Comparison of ENCODE assay signal across 19 cellular contexts in the genomic region with DNA sequence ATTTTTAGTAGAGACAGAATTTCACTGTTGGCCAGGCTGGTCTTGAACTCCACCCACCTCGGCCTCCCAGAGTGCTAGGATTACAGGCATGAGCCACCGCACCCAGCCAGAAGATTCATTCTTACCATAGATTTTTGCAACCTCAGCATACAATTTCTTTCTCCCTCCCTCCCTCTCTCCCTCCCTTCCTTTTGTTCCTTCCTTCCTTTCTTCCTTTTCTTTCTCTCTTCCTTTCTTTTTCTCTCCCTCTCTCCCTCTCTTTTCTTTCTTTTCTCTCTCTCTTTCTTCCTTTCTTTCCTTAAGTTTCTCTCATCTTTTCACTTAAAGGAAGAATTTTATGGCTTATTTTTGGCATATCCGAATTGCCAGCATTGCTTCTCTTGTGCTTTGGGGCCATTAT.
"Had no signal": no experiment of that assay in that cellular context is flagged by ENCODE, and none has a peak within 500 bp of the region (broad histone marks: within the 10 kb centered on the region; RNA-seq: fewer than 3 reads in every experiment).

No MANE protein-coding gene starts in this region.

- ATAC-seq: activated CD4-positive, CD25-positive, alpha-beta regulatory T cell treated with anti-CD3 and anti-CD28 coated beads, Interleukin-2, amount 50 U/mL, for 24 hours; activated CD8-positive, alpha-beta T cell treated with anti-CD3 and anti-CD28 coated beads, Interleukin-2, amount 10 ng/mL, durations not matched to agents 7 days and 5 days; activated T-cell treated with anti-CD3 and anti-CD28 coated beads, Interleukin-2, amount 50 U/mL, for 4 hours had no signal

- H3K27me3 Mint-ChIP-seq: activated naive CD8-positive, alpha-beta T cell treated with anti-CD3 and anti-CD28 coated beads for 36 hours had no signal

- DNase-seq: activated CD4-positive, alpha-beta T cell treated with anti-CD3 and anti-CD28 coated beads for 4 hours; activated CD4-positive, alpha-beta T cell treated with anti-CD3 and anti-CD28 coated beads, Interleukin-2, amount 50 U/mL, for 4 hours; activated CD8-positive, alpha-beta memory T cell treated with anti-CD3 and anti-CD28 coated beads, Interleukin-2, amount 50 U/mL, for 48 hours; activated CD8-positive, alpha-beta T cell treated with anti-CD3 and anti-CD28 coated beads, Interleukin-2, amount 10 ng/mL, durations not matched to agents 7 days and 5 days; activated naive CD8-positive, alpha-beta T cell treated with anti-CD3 and anti-CD28 coated beads for 36 hours; activated T-cell treated with anti-CD3 and anti-CD28 coated beads, Interleukin-2, amount 50 U/mL, for 4 hours; Karpas-422; MM.1S; NCI-H1105; NCI-H1436; NCI-H1694 treated with DMSO at 0.1 percent for 48 hours; NCI-H2029 treated with DMSO at 0.1 percent for 48 hours; NCI-H345; NCI-H510A; NCI-H526 treated with DMSO at 0.1 percent for 48 hours; NCI-H82; SIG-M5 had no signal

- H3K4me3 ChIP-seq: coronary artery had no signal

- H3K4me3 Mint-ChIP-seq: activated CD8-positive, alpha-beta T cell treated with anti-CD3 and anti-CD28 coated beads, Interleukin-2, amount 10 ng/mL, durations not matched to agents 7 days and 5 days; activated naive CD8-positive, alpha-beta T cell treated with anti-CD3 and anti-CD28 coated beads for 36 hours; activated T-cell treated with anti-CD3 and anti-CD28 coated beads, Interleukin-2, amount 50 U/mL, for 4 hours had no signal

- H3K9me3 Mint-ChIP-seq: activated naive CD8-positive, alpha-beta T cell treated with anti-CD3 and anti-CD28 coated beads for 36 hours; activated T-cell treated with anti-CD3 and anti-CD28 coated beads, Interleukin-2, amount 50 U/mL, for 4 hours had no signal

- H3K27ac ChIP-seq: coronary artery had no signal

- H3K27ac Mint-ChIP-seq: activated CD8-positive, alpha-beta T cell treated with anti-CD3 and anti-CD28 coated beads, Interleukin-2, amount 10 ng/mL, durations not matched to agents 7 days and 5 days; activated naive CD8-positive, alpha-beta T cell treated with anti-CD3 and anti-CD28 coated beads for 36 hours had no signal
